In the genomic region with DNA sequence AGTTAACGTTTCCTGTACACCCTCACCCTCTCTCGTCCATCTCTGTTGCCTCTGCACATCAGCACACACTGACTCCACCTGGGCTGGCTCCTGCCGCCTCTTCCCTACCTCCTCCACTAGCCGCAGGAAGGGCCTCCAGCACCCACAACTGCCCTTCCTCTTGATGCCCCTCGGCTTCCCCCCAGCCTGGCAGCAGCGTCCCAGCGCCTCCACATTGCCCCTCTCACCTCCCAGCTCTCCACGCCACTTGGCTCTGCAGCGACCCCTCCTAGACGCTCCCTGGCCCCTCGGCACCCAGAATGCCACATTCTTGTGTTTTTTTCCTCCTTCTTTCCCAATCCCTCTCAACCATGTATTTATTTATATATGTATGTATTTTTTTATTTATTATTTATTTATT, we compare ENCODE assay signal across 22 cellular contexts.
"Had no signal": no experiment of that assay in that cellular context is flagged by ENCODE, and none has a peak within 500 bp of the region (broad histone marks: within the 10 kb centered on the region; RNA-seq: fewer than 3 reads in every experiment).

No MANE protein-coding gene starts in this region.

- DNase-seq: Kasumi-1, MM.1S, NCI-H1092 treated with DMSO at 0.1 percent for 48 hours, NCI-H1436, NCI-H187, NCI-H2029, NCI-H2081 treated with DMSO at 0.1 percent for 48 hours, NCI-H2171, NCI-H226, NCI-H446, NCI-H510A, NCI-H69, NCI-H774, PC-3, SHP77, SK-N-SH had no signal

- H3K36me3 Mint-ChIP-seq: IgD-negative memory B cell had no signal

- H3K4me2 ChIP-seq: KMS-11, SK-N-SH had no signal

- H3K9me3 Mint-ChIP-seq: IgD-negative memory B cell had no signal

- H3K9ac ChIP-seq: KMS-11, SK-N-SH had no signal

- H3K27ac ChIP-seq: HL-60, KMS-11, RWPE1 had no signal

- ATAC-seq: K562, Panc1, PC-3 had no signal

- H3K4me1 Mint-ChIP-seq: IgD-negative memory B cell had no signal

- H3K9me3 ChIP-seq: SK-N-SH had no signal

- H3K4me3 ChIP-seq: K562 had no signal
